24 cellular contexts compared by ENCODE assay signal in genomic region chr20:47872341-47872740, GRCh38.
"Had no signal": no experiment of that assay in that cellular context is flagged by ENCODE, and none has a peak within 500 bp of the region (broad histone marks: within the 10 kb centered on the region; RNA-seq: fewer than 3 reads in every experiment).

No MANE protein-coding gene starts in this region.

- H3K36me3 Mint-ChIP-seq: activated naive CD4-positive, alpha-beta T cell treated with anti-CD3 and anti-CD28 coated beads, Interleukin-2, amount 50 U/mL, for 72 hours; naive B cell had no signal

- H3K9me3 ChIP-seq: ascending aorta, heart right ventricle, left ventricle myocardium inferior, pancreas, psoas muscle, spleen, suprapubic skin, tibial artery, upper lobe of right lung had no signal

- H3K4me1 ChIP-seq: ascending aorta, left ventricle myocardium inferior, pancreas, psoas muscle, suprapubic skin, tibial artery, upper lobe of right lung had no signal

- H3K36me3 ChIP-seq: ascending aorta, heart right ventricle, left ventricle myocardium inferior, pancreas, spleen, suprapubic skin, tibial artery, upper lobe of right lung had no signal

- DNase-seq: activated CD4-positive, alpha-beta T cell treated with anti-CD3 and anti-CD28 coated beads for 4 hours; activated CD4-positive, alpha-beta T cell treated with anti-CD3 and anti-CD28 coated beads, Interleukin-2, amount 50 U/mL, for 4 hours; activated naive CD4-positive, alpha-beta T cell; activated T-cell treated with anti-CD3 and anti-CD28 coated beads for 4 hours; activated T-cell treated with anti-CD3 and anti-CD28 coated beads, Interleukin-2, amount 50 U/mL, for 72 hours; endodermal cell; foreskin melanocyte; heart right ventricle; kidney glomerular epithelial cell; left ventricle myocardium inferior; naive B cell; pancreas; psoas muscle; spleen; stimulated activated naive CD4-positive, alpha-beta T cell; tibial artery; upper lobe of right lung had no signal

- H3K27me3 ChIP-seq: ascending aorta, pancreas had no signal

- H3K9me3 Mint-ChIP-seq: activated naive CD4-positive, alpha-beta T cell treated with anti-CD3 and anti-CD28 coated beads, Interleukin-2, amount 50 U/mL, for 72 hours; activated T-cell treated with anti-CD3 and anti-CD28 coated beads, Interleukin-2, amount 50 U/mL, for 72 hours; central memory CD8-positive, alpha-beta T cell; dendritic cell treated with granulocyte-macrophage colony-stimulating factor and Interleukin-4, amounts not matched to agents 40 ng/mL and 50 ng/mL, for 4 days; endodermal cell; naive B cell had no signal

- H3K4me3 Mint-ChIP-seq: activated T-cell treated with anti-CD3 and anti-CD28 coated beads, Interleukin-2, amount 50 U/mL, for 72 hours; central memory CD8-positive, alpha-beta T cell; dendritic cell treated with granulocyte-macrophage colony-stimulating factor and Interleukin-4, amounts not matched to agents 40 ng/mL and 50 ng/mL, for 4 days; endodermal cell had no signal

- ATAC-seq: activated naive CD4-positive, alpha-beta T cell treated with anti-CD3 and anti-CD28 coated beads, Interleukin-2, amount 50 U/mL, for 72 hours; activated T-cell treated with anti-CD3 and anti-CD28 coated beads, Interleukin-2, amount 50 U/mL, for 72 hours; esophagus mucosa; heart right ventricle; pancreas; psoas muscle; upper lobe of right lung had no signal

- H3K4me3 ChIP-seq: ascending aorta, heart right ventricle, left ventricle myocardium inferior, lung, pancreas, psoas muscle, spleen, suprapubic skin, tibial artery, upper lobe of right lung had no signal

- H3K4me1 Mint-ChIP-seq: central memory CD8-positive, alpha-beta T cell; naive B cell had no signal

- H3K27ac Mint-ChIP-seq: activated naive CD4-positive, alpha-beta T cell treated with anti-CD3 and anti-CD28 coated beads, Interleukin-2, amount 50 U/mL, for 72 hours; activated T-cell treated with anti-CD3 and anti-CD28 coated beads, Interleukin-2, amount 50 U/mL, for 72 hours; dendritic cell treated with granulocyte-macrophage colony-stimulating factor and Interleukin-4, amounts not matched to agents 40 ng/mL and 50 ng/mL, for 4 days; endodermal cell; naive B cell had no signal

- H3K27ac ChIP-seq: ascending aorta, heart right ventricle, left ventricle myocardium inferior, pancreas, psoas muscle, spleen, suprapubic skin, tibial artery, upper lobe of right lung had no signal
